9 cellular contexts compared by ENCODE assay signal in genomic region chr1:205977348-205978014, GRCh38. TPM values are rescaled to one million over a fixed set of nuclear protein-coding genes. Genes with fewer than 3 reads are reported as not detected.
DNase-seq lines count a peak whose midpoint lies in the region; ATAC-seq, FAIRE-seq and TF ChIP-seq lines count a peak whose summit lies in the region.
"Had no signal": no experiment of that assay in that cellular context is flagged by ENCODE, and none has a peak within 500 bp of the region (broad histone marks: within the 10 kb centered on the region; RNA-seq: fewer than 3 reads in every experiment).

No MANE protein-coding gene starts in this region.

- no peaks in the 10 kb centered on the region for H3K4me1 Mint-ChIP-seq in T-helper 2 cell treated with Interferon-gamma antibody and Interleukin-4, amounts not matched to agents 5 μg/mL and 100 μg/mL, for 36 hours (ENCODE audit: low read depth)

- no peak overlapping the region for H3K4me3 Mint-ChIP-seq in T-helper 2 cell treated with Interferon-gamma antibody and Interleukin-4, amounts not matched to agents 5 μg/mL and 100 μg/mL, for 36 hours

- H3K4me1 ChIP-seq in A549 (peaks cover 16% of the 10 kb centered on the region), sigmoid colon (peaks cover 0 to 4% (median 0%) of the 10 kb centered on the region in 4 donors)

- peak; percentile 99 for TF ChIP-seq RAD21 in A549 (conservative IDR thresholded peaks at IDR 0.05 in 1 of 2, IDR thresholded peaks at IDR 0.05 in 1 of 2)

- no peak for TF ChIP-seq EP300 in A549 (IDR thresholded peaks at IDR 0.05)
- TF ChIP-seq EP300 in sigmoid colon (IDR thresholded peaks at IDR 0.05), result no peak

- no peak for FAIRE-seq in A549 (lab: Jason Lieb, UNC)

- H3K4me3 ChIP-seq in A549, result no peak overlapping the region
- H3K4me3 ChIP-seq in sigmoid colon, result no peak overlapping the region

- peak overlapping the region; percentile 23; the same call in 1 of the 3 replicates for H3K4me2 ChIP-seq in A549

- intact Hi-C loops in sigmoid colon (cut with DNase I), result loop anchor here (1.0 kb wide), 3 partner anchors 58 to 318 kb away; no protein-coding TSS in a partner anchor

- CTCF ChIA-PET in A549 (lab: Yijun Ruan, JAX), result interaction anchor here (0.5 to 13.5 kb wide), 87 partner anchors 8 to 1040 kb away, joined by 3 to 822 read pairs (median 5); partner anchors contain the start of genes PM20D1, RAB29, RAB7B and SLC26A9

- no peaks in the 10 kb centered on the region for H3K36me3 Mint-ChIP-seq in T-helper 2 cell treated with Interferon-gamma antibody and Interleukin-4, amounts not matched to agents 5 μg/mL and 100 μg/mL, for 36 hours (ENCODE audit: low read depth)

- H3K27ac ChIP-seq in A549 (peak overlapping the region; percentile 59 to 77; a peak in 4 of 6 replicates), sigmoid colon (no peak overlapping the region)

- WGBS in A549 (ENCODE audit: missing lambda C conversion rate), result 87% methylated on average over 2 of the region's 2 CpGs
- 72 to 84% methylated on average over 2 of the region's 2 CpGs for WGBS in sigmoid colon, 2 donors

- H3K9me3 ChIP-seq in A549 (no peaks in the 10 kb centered on the region), sigmoid colon (no peaks in the 10 kb centered on the region)

- TF ChIP-seq CTCF in A549 (IDR thresholded peaks at IDR 0.05) (peak; percentile 98), sigmoid colon (IDR thresholded peaks at IDR 0.05) (peak; percentile 64 to 92 (median 90))

- TF ChIP-seq POLR2A in A549 (IDR thresholded peaks at IDR 0.05; ENCODE audit: low read length), result no peak
- TF ChIP-seq POLR2A in sigmoid colon (IDR thresholded peaks at IDR 0.05), result no peak

- peaks cover 18% of the 10 kb centered on the region for H3K9me3 Mint-ChIP-seq in T-helper 2 cell treated with Interferon-gamma antibody and Interleukin-4, amounts not matched to agents 5 μg/mL and 100 μg/mL, for 36 hours

- no peaks in the 10 kb centered on the region for H3K27me3 Mint-ChIP-seq in T-helper 2 cell treated with Interferon-gamma antibody and Interleukin-4, amounts not matched to agents 5 μg/mL and 100 μg/mL, for 36 hours (ENCODE audit: low read depth)

- POLR2A ChIA-PET in A549 (lab: Yijun Ruan, JAX), result interaction anchor here (1.0 to 2.0 kb wide), 3 partner anchors 58 to 186 kb away, joined by 3 to 11 read pairs (median 9); no protein-coding TSS in a partner anchor

- peak; percentile 70 to 81 for DNase-seq in A549 (ENCODE audit: low read depth in 1 of 2, low spot score in 1 of 2)
- peak; percentile 62 for DNase-seq in NCI-H2029 (lab: John Stamatoyannopoulos, UW)
- peak; percentile 55 for DNase-seq in T-helper 2 cell treated with Interferon-gamma antibody and Interleukin-4, amounts not matched to agents 5 μg/mL and 100 μg/mL, for 36 hours (ENCODE audit: low spot score)
- peak in 54 of 58 donors; percentile 8 to 84 (median 65) for DNase-seq in anterior cingulate cortex (lab: John Stamatoyannopoulos, UW)
- DNase-seq in hepatic stellate cell (ENCODE audit: low spot score), result peak; percentile 74
- peak; percentile 76 for DNase-seq in sigmoid colon

- no peaks in the 10 kb centered on the region for H3K36me3 ChIP-seq in sigmoid colon

- H3K27me3 ChIP-seq in sigmoid colon, result no peaks in the 10 kb centered on the region

- H3K27ac Mint-ChIP-seq in T-helper 2 cell treated with Interferon-gamma antibody and Interleukin-4, amounts not matched to agents 5 μg/mL and 100 μg/mL, for 36 hours, result no peak overlapping the region

- ATAC-seq in A549 (peak; percentile 85 to 97), GM18867 (IDR thresholded peaks at IDR 0.05; ENCODE audit: unreplicated experiment) (peak; percentile 50), HG03571 (IDR thresholded peaks at IDR 0.05; ENCODE audit: unreplicated experiment) (no peak)

TF ChIP-seq in A549, 52 proteins besides CTCF, POLR2A, EP300 and RAD21:
- TF ChIP-seq TFCP2L1 (CRISPR knock-in tag; IDR thresholded peaks at IDR 0.05) (no peak), CHD2 (IDR thresholded peaks at IDR 0.05; ENCODE audit: low read length, partially characterized antibody) (no peak), RCOR1 (IDR thresholded peaks at IDR 0.05; ENCODE audit: low read depth, low read length) (no peak), SMC3 (IDR thresholded peaks at IDR 0.05) (peak; percentile 100), ZSCAN20 (CRISPR knock-in tag; IDR thresholded peaks at IDR 0.05) (no peak), NFE2L2 (conservative IDR thresholded peaks at IDR 0.05; ENCODE audit: low read length) (no peak), HOXB5 (CRISPR knock-in tag; IDR thresholded peaks at IDR 0.05) (no peak), ZC3H11A (IDR thresholded peaks at IDR 0.05) (no peak), ZNF302 (CRISPR knock-in tag; IDR thresholded peaks at IDR 0.05) (no peak), ZFP36 (IDR thresholded peaks at IDR 0.05; ENCODE audit: borderline replicate concordance, partially characterized antibody) (peak; percentile 97), SREBF2 (IDR thresholded peaks at IDR 0.05) (no peak), MYC (IDR thresholded peaks at IDR 0.05; ENCODE audit: borderline replicate concordance, low read length) (no peak), JUNB (IDR thresholded peaks at IDR 0.05) (no peak), PHF8 (IDR thresholded peaks at IDR 0.05; ENCODE audit: borderline replicate concordance, low read depth) (no peak)
- TF ChIP-seq, protein P1, sequence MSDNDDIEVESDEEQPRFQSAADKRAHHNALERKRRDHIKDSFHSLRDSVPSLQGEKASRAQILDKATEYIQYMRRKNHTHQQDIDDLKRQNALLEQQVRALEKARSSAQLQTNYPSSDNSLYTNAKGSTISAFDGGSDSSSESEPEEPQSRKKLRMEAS (IDR thresholded peaks at IDR 0.05), result no peak

RNA-seq across cellular contexts. Expression of gene RAB7B, which starts 25.7 kb away (rescaled TPM):
- polyA plus RNA-seq in A549 (2011; rRNA removed), result 0.04 and 0.08 TPM in 2 replicates
- 0.04 and 0.09 TPM in 2 replicates for polyA plus RNA-seq in A549 (2012; cell fraction: cytosol; rRNA removed)
- 0.12 and 0.22 TPM in 2 replicates for polyA plus RNA-seq in A549 (2012; cell fraction: nucleus; rRNA removed)
- polyA plus RNA-seq in A549 (2017; fragmentation: RNase III; extraction: RNeasy Plus Mini Kit Qiagen cat#74134 plus additional on column Dnase treatment), result 0.20 to 0.37 TPM (median 0.30 TPM) in 3 replicates
- polyA minus RNA-seq in A549 (2011; rRNA and poly(A)+ RNA removed), result not detected in 2 replicates
- 1 to 10 TPM in 3 of 4 donors, under 1 TPM in 1; 0.27 to 5.3 (median 2.0) TPM for total RNA-seq in sigmoid colon
- polyA plus RNA-seq in sigmoid colon, result 1 to 10 TPM in 2 of 3 donors, under 1 TPM in 1; 0.69 to 2.1 (median 1.2) TPM

RNA-seq across cellular contexts. Expression of gene SLC26A9, which starts 34.2 kb away (rescaled TPM):
- 0.98 and 1.1 TPM in 2 replicates for polyA plus RNA-seq in A549 (2011; rRNA removed)
- polyA plus RNA-seq in A549 (2012; cell fraction: cytosol; rRNA removed), result 0.19 and 0.30 TPM in 2 replicates
- 0.50 and 0.76 TPM in 2 replicates for polyA plus RNA-seq in A549 (2012; cell fraction: nucleus; rRNA removed)
- polyA plus RNA-seq in A549 (2017; fragmentation: RNase III; extraction: RNeasy Plus Mini Kit Qiagen cat#74134 plus additional on column Dnase treatment), result 0.14 to 0.18 TPM (median 0.16 TPM) in 3 replicates
- polyA minus RNA-seq in A549 (2011; rRNA and poly(A)+ RNA removed), result 1.1 and 1.3 TPM in 2 replicates
- total RNA-seq in sigmoid colon, result not detected
- polyA plus RNA-seq in sigmoid colon, result under 1 TPM in 1 of 3 donors, not detected in 2; 0.60 TPM
- total RNA-seq: urinary bladder had no signal
- polyA plus RNA-seq: urinary bladder had no signal

RNA-seq across cellular contexts. Expression of gene CTSE, which starts 46.2 kb away (rescaled TPM):
- polyA plus RNA-seq in A549 (2011; rRNA removed), result not detected in 2 replicates
- polyA plus RNA-seq in A549 (2012; cell fraction: cytosol; rRNA removed), result not detected in 2 replicates
- polyA plus RNA-seq in A549 (2012; cell fraction: nucleus; rRNA removed), result not detected in 2 replicates
- polyA plus RNA-seq in A549 (2017; fragmentation: RNase III; extraction: RNeasy Plus Mini Kit Qiagen cat#74134 plus additional on column Dnase treatment), result not detected in 3 replicates
- polyA minus RNA-seq in A549 (2011; rRNA and poly(A)+ RNA removed), result not detected in 2 replicates
- not detected for total RNA-seq in sigmoid colon
- polyA plus RNA-seq in sigmoid colon, result 1 to 10 TPM; 4.4 to 9.0 (median 8.6) TPM

Comparison
In these comparisons a context has a peak if more than half of its experiments do, and no peak if none do; other contexts are left out.
1. H3K27ac ChIP-seq: peak in A549 (2 of 2); none in sigmoid colon (0 of 4).
2. RNA of gene CTSE, which starts 46.2 kb away (polyA plus RNA-seq): 4.4 to 9.0 TPM in sigmoid colon; not detected in A549; every median in the first group is over 4 times any median in the second.
3. Peak in every context shown above with its lines, with median percentiles within 50 percentile points of each other: DNase-seq.